8 cellular contexts compared by ENCODE assay signal in the genomic region with DNA sequence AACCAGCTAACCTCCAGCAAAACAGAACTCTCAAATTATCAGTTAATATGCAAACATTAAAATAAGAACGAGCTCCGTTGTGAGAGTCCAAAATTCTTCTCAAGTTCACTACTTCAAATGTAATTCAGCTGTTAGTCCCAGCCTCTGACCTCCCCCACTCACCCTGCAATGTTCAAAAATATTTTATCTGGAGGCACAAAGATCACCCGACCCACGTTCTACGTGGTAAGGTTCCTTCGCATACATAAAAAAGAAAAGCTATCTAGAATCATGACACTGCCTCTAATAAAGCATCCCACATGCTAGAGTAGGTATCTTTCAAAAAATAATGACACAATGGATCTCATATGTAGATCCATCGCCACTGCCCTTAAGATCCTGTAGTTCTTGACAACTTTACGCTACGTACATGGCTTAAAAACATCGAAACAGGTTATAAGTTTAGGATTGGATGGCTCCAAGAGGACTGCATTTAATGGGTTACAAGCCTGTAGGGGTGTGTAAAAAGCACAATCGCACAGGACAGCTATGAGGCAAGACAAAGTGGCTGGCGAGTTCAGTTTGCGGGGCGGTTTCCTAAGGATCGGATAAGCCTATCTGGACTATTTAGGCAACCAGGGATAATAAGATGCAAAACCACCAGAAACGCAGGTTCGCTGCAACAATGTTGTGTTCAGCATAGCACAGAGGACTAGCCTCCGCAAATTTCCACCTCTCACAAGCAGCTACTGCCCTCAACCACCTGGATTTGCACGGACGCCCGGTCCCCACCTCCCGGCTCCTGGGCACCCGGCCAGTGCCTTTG. TPM values are rescaled to one million over a fixed set of nuclear protein-coding genes. Genes with fewer than 3 reads are reported as not detected.
A peak's percentile ranks its signal among the peaks of the same experiment; 100 is the strongest.
DNase-seq lines count a peak whose midpoint lies in the region; ATAC-seq and TF ChIP-seq lines count a peak whose summit lies in the region.

No MANE protein-coding gene starts in this region.

- peak overlapping the region; percentile 99 for H3K27ac Mint-ChIP-seq in stimulated activated effector memory CD8-positive, alpha-beta T cell treated with anti-CD3 and anti-CD28 coated beads, Interleukin-12 subunit alpha, Interleukin-12 subunit beta, amount 100 ng/mL, for 72 hours

- TF ChIP-seq CTCF in GM12865 (IDR thresholded peaks at IDR 0.05; ENCODE audit: insufficient read depth, low read depth, low read length, missing control alignments) (no peak), KMS-11 (conservative IDR thresholded peaks at IDR 0.05; ENCODE audit: low read depth, low read length) (no peak), adrenal gland (IDR thresholded peaks at IDR 0.05) (no peak)

- ATAC-seq in GM21619 (IDR thresholded peaks at IDR 0.05; ENCODE audit: unreplicated experiment): peak; percentile 8
- peak; percentile 5 for ATAC-seq in stimulated activated effector memory CD8-positive, alpha-beta T cell treated with anti-CD3 and anti-CD28 coated beads, Interleukin-12 subunit alpha, Interleukin-12 subunit beta, amount 100 ng/mL, for 72 hours

- H3K27me3 ChIP-seq in KMS-11 (ENCODE audit: insufficient read depth, low read depth) (no peaks in the 10 kb centered on the region), adrenal gland (no peaks in the 10 kb centered on the region), iPS-15b (ENCODE audit: control insufficient read depth, insufficient read depth, low read length) (peaks cover 21% of the 10 kb centered on the region)

- 0 to 1% (median 1%) methylated on average over 21 to 23 of the region's 23 CpGs for WGBS in adrenal gland, 4 donors

- H3K4me1 ChIP-seq in KMS-11 (ENCODE audit: low read depth, poor library complexity, severe bottlenecking) (peaks cover 4% of the 10 kb centered on the region), adrenal gland (replicated peaks in 1 of 2) (peaks cover 12 to 31% of the 10 kb centered on the region in 2 donors), iPS-15b (ENCODE audit: control insufficient read depth, insufficient read depth, low read length) (peaks cover 9% of the 10 kb centered on the region)

- intact Hi-C loops in adrenal gland (cut with DNase I): no loop called here

- H3K79me2 ChIP-seq in KMS-11 (ENCODE audit: insufficient read depth, low read depth): peaks cover 38% of the 10 kb centered on the region

- in situ Hi-C loops in KBM-7 (cut with MboI; ENCODE audit: low pct_unique_long_range_greater_than_20kb, low sequenced_read_pairs): no loop called here

- H3K36me3 Mint-ChIP-seq in stimulated activated effector memory CD8-positive, alpha-beta T cell treated with anti-CD3 and anti-CD28 coated beads, Interleukin-12 subunit alpha, Interleukin-12 subunit beta, amount 100 ng/mL, for 72 hours: peaks cover 45% of the 10 kb centered on the region

- DNase-seq in GM12865 (ENCODE audit: low read depth) (no peak), adrenal gland (peak in 1 of 7 donors; percentile 56), ureter (ENCODE audit: low spot score) (no peak), KBM-7 (no peak)
- DNase-seq in stimulated activated effector memory CD8-positive, alpha-beta T cell treated with anti-CD3 and anti-CD28 coated beads, Interleukin-12 subunit alpha, Interleukin-12 subunit beta, amount 100 ng/mL, for 72 hours (ENCODE audit: low spot score in 2 of 2): no peak

- H3K36me3 ChIP-seq in KMS-11 (ENCODE audit: insufficient read depth) (no peaks in the 10 kb centered on the region), adrenal gland (replicated peaks in 1 of 2) (peaks cover 0 to 24% of the 10 kb centered on the region in 2 donors), iPS-15b (ENCODE audit: control insufficient read depth, insufficient read depth, low read length) (no peaks in the 10 kb centered on the region)

- H4K20me1 ChIP-seq in KMS-11 (ENCODE audit: insufficient read depth): no peaks in the 10 kb centered on the region

- peak overlapping the region; percentile 96 for H3K4me3 Mint-ChIP-seq in stimulated activated effector memory CD8-positive, alpha-beta T cell treated with anti-CD3 and anti-CD28 coated beads, Interleukin-12 subunit alpha, Interleukin-12 subunit beta, amount 100 ng/mL, for 72 hours

- peaks cover 19% of the 10 kb centered on the region for H3K4me1 Mint-ChIP-seq in stimulated activated effector memory CD8-positive, alpha-beta T cell treated with anti-CD3 and anti-CD28 coated beads, Interleukin-12 subunit alpha, Interleukin-12 subunit beta, amount 100 ng/mL, for 72 hours

- no peaks in the 10 kb centered on the region for H3K9me3 ChIP-seq in adrenal gland (replicated peaks in 1 of 3)
- H3K9me3 ChIP-seq in iPS-15b (ENCODE audit: control insufficient read depth, insufficient read depth, low read length): no peaks in the 10 kb centered on the region

- H3K9me3 Mint-ChIP-seq in stimulated activated effector memory CD8-positive, alpha-beta T cell treated with anti-CD3 and anti-CD28 coated beads, Interleukin-12 subunit alpha, Interleukin-12 subunit beta, amount 100 ng/mL, for 72 hours: no peaks in the 10 kb centered on the region

- H3K4me2 ChIP-seq in KMS-11: peak overlapping the region; percentile 91

- H3K4me3 ChIP-seq in GM12865 (ENCODE audit: low read depth, low read length): peak overlapping the region; percentile 69
- no peak overlapping the region for H3K4me3 ChIP-seq in KMS-11 (IDR thresholded peaks at IDR 0.05; ENCODE audit: insufficient read depth, low read depth, low read length)
- H3K4me3 ChIP-seq in adrenal gland: peak overlapping the region; percentile 64 to 99 (median 93)
- H3K4me3 ChIP-seq in iPS-15b (ENCODE audit: low read depth, low read length): peak overlapping the region; percentile 99

- H3K27ac ChIP-seq in KMS-11 (peak overlapping the region; percentile 95), adrenal gland (peak overlapping the region; percentile 86 to 99 (median 97))

- no peak for TF ChIP-seq POLR2A in adrenal gland (IDR thresholded peaks at IDR 0.05)

- peak overlapping the region; percentile 64; the same call in 1 of the 2 replicates for H2AFZ ChIP-seq in KMS-11 (ENCODE audit: low read depth)

- H3K9ac ChIP-seq in KMS-11: peak overlapping the region; percentile 97
- H3K9ac ChIP-seq in iPS-15b (ENCODE audit: low read depth, low read length): peak overlapping the region; percentile 93

RNA-seq across cellular contexts. Expression of a gene that starts 1.0 kb away (rescaled TPM):
- total RNA-seq in adrenal gland (10 to 100 TPM in 7 of 8 donors, 1 to 10 TPM in 1; 7.3 to 44.6 (median 24.5) TPM), ureter (30.5 TPM)
- polyA plus RNA-seq in adrenal gland: 10 to 100 TPM; 15.1 to 57.0 (median 33.5) TPM

RNA-seq across cellular contexts. Expression of a gene that starts 35.7 kb away (rescaled TPM):
- total RNA-seq in adrenal gland (1 to 10 TPM in 3 of 8 donors, under 1 TPM in 5; 0.36 to 1.4 (median 0.88) TPM), ureter (3.5 TPM)
- polyA plus RNA-seq in adrenal gland: 1 to 10 TPM in 2 of 3 donors, under 1 TPM in 1; 0.09 to 4.4 (median 2.4) TPM
